In genomic region chr14:50396636-50397460, GRCh38 we compare ENCODE assay signal across 7 cellular contexts. TPM values are rescaled to one million over a fixed set of nuclear protein-coding genes. Genes with fewer than 3 reads are reported as not detected.
DNase-seq lines count a peak whose midpoint lies in the region; ATAC-seq and TF ChIP-seq lines count a peak whose summit lies in the region.

CDKL1 (minus strand) TSS chr14:50396881; CDS start chr14:50395868, 1,013 bp downstream.

- H3K27ac Mint-ChIP-seq in activated CD4-positive, alpha-beta T cell treated with anti-CD3 and anti-CD28 coated beads, Interleukin-2, amount 10 ng/mL, durations not matched to agents 7 days and 5 days, result peak within 1 kb of the TSS; percentile 86

- DNase-seq in GM13976 (ENCODE audit: low spot score) (peak; percentile 72), HFF-Myc (ENCODE audit: extremely low read depth, low read depth) (no peak), NCI-H146 (lab: John Stamatoyannopoulos, UW) (peak; percentile 76), left lung (peak; percentile 77 to 93)
- DNase-seq in activated CD4-positive, alpha-beta T cell treated with anti-CD3 and anti-CD28 coated beads, Interleukin-2, amount 10 ng/mL, durations not matched to agents 7 days and 5 days, result peak; percentile 37
- DNase-seq in stimulated activated CD4-positive, alpha-beta T cell treated with anti-CD3 and anti-CD28 coated beads, Interleukin-1b, Interleukin-23, amount 100 ng/mL, for 48 hours, result peak; percentile 40

- peaks cover 13% of the 10 kb centered on the region for H3K4me1 Mint-ChIP-seq in activated CD4-positive, alpha-beta T cell treated with anti-CD3 and anti-CD28 coated beads, Interleukin-2, amount 10 ng/mL, durations not matched to agents 7 days and 5 days

- TF ChIP-seq CTCF in GM13976 (IDR thresholded peaks at IDR 0.05; ENCODE audit: borderline replicate concordance, control extremely low read depth, extremely low read depth, insufficient read depth, missing control alignments) (no peak), HFF-Myc (IDR thresholded peaks at IDR 0.05; ENCODE audit: low read depth, low read length, missing control alignments) (no peak), left lung (IDR thresholded peaks at IDR 0.05) (no peak)

- peak within 1 kb of the TSS; percentile 76 for H3K4me3 Mint-ChIP-seq in activated CD4-positive, alpha-beta T cell treated with anti-CD3 and anti-CD28 coated beads, Interleukin-2, amount 10 ng/mL, durations not matched to agents 7 days and 5 days

- H3K9me3 Mint-ChIP-seq in activated CD4-positive, alpha-beta T cell treated with anti-CD3 and anti-CD28 coated beads, Interleukin-2, amount 10 ng/mL, durations not matched to agents 7 days and 5 days, result no peaks in the 10 kb centered on the region

- H3K27ac ChIP-seq in duodenal mucosa (ENCODE audit: low read depth, low read length) (peak within 1 kb of the TSS; percentile 73), left lung (peak within 1 kb of the TSS; percentile 81 to 84)

- peak within 1 kb of the TSS; percentile 67 for H3K4me3 ChIP-seq in HFF-Myc (replicated peaks; ENCODE audit: low read depth, low read length)
- peak within 1 kb of the TSS; percentile 74 to 80 for H3K4me3 ChIP-seq in duodenal mucosa (ENCODE audit: low read depth in 1 of 2, low read length in 2 of 2)
- H3K4me3 ChIP-seq in left lung, result peak within 1 kb of the TSS; percentile 50 to 75

- in situ Hi-C loops in GM13976 (cut with MboI; ENCODE audit: low sequenced_read_pairs, unreplicated experiment), result no loop called here

- POLR2A ChIA-PET in activated CD4-positive, alpha-beta T cell treated with anti-CD3 and anti-CD28 coated beads, Interleukin-2, amount 10 ng/mL, durations not matched to agents 7 days and 5 days (lab: Charles Lee), result interaction anchor here (0.6 to 0.9 kb wide), 3 partner anchors 47 to 120 kb away, joined by 3 to 4 read pairs (median 3); no protein-coding TSS in a partner anchor

- peaks cover 2% of the 10 kb centered on the region for H3K36me3 Mint-ChIP-seq in activated CD4-positive, alpha-beta T cell treated with anti-CD3 and anti-CD28 coated beads, Interleukin-2, amount 10 ng/mL, durations not matched to agents 7 days and 5 days (ENCODE audit: low read depth)

- ATAC-seq in left lung, result peak; percentile 93

- H3K27me3 ChIP-seq in duodenal mucosa (ENCODE audit: control insufficient read depth in 1 of 2, insufficient read depth in 2 of 2, low read length in 2 of 2), result no peaks in the 10 kb centered on the region
- H3K27me3 ChIP-seq in left lung, result peaks cover 0 to 6% of the 10 kb centered on the region in 2 donors

- H3K9me3 ChIP-seq in duodenal mucosa (ENCODE audit: control insufficient read depth in 1 of 2, low read length in 2 of 2) (no peaks in the 10 kb centered on the region), left lung (no peaks in the 10 kb centered on the region)

- H3K36me3 ChIP-seq in duodenal mucosa (ENCODE audit: control insufficient read depth in 1 of 2, insufficient read depth in 2 of 2, low read length in 2 of 2) (no peaks in the 10 kb centered on the region), left lung (no peaks in the 10 kb centered on the region)

- peaks cover 10% of the 10 kb centered on the region for H3K27me3 Mint-ChIP-seq in activated CD4-positive, alpha-beta T cell treated with anti-CD3 and anti-CD28 coated beads, Interleukin-2, amount 10 ng/mL, durations not matched to agents 7 days and 5 days

- peak within 1 kb of the TSS; percentile 55 to 69 for H3K9ac ChIP-seq in duodenal mucosa (ENCODE audit: low read depth in 1 of 2, low read length in 2 of 2)

- intact Hi-C loops in left lung (cut with DNase I), result no loop called here

- H3K4me1 ChIP-seq in duodenal mucosa (ENCODE audit: control insufficient read depth in 1 of 2, insufficient read depth in 2 of 2, low read length in 2 of 2) (peaks cover 23 to 41% of the 10 kb centered on the region in 2 donors), left lung (peaks cover 0 to 30% of the 10 kb centered on the region in 2 donors)

- CTCF ChIA-PET in activated CD4-positive, alpha-beta T cell treated with anti-CD3 and anti-CD28 coated beads, Interleukin-2, amount 10 ng/mL, durations not matched to agents 7 days and 5 days (lab: Charles Lee), result interaction anchor here (0.6 to 1.2 kb wide), 3 partner anchors 11 to 902 kb away, joined by 3 to 4 read pairs (median 3); no protein-coding TSS in a partner anchor

RNA-seq across cellular contexts. Expression of gene CDKL1, which starts in this region (rescaled TPM):
- total RNA-seq in activated CD4-positive, alpha-beta T cell treated with anti-CD3 and anti-CD28 coated beads, Interleukin-2, amount 10 ng/mL, durations not matched to agents 7 days and 5 days, result 10 to 100 TPM; 11.5 to 14.6 TPM
- total RNA-seq in left lung, result 10 to 100 TPM; 19.3 to 22.2 TPM
